8 cellular contexts compared by ENCODE assay signal in genomic region chr21:6110716-6111343, GRCh38.
DNase-seq lines count a peak whose midpoint lies in the region; ATAC-seq and TF ChIP-seq lines count a peak whose summit lies in the region.
"Not testable (repeated sequence)": the region's sequence is repeated elsewhere in the genome, so short reads cannot be mapped to it uniquely, and the experiment has no call there.

No MANE protein-coding gene starts in this region.

- DNase-seq in activated naive CD8-positive, alpha-beta T cell treated with anti-CD3 and anti-CD28 coated beads, Interleukin-2, amount 50 U/mL, for 24 hours; right lobe of liver; thoracic aorta (ENCODE audit: low spot score): not testable (repeated sequence)

- not testable (repeated sequence) for H3K4me3 ChIP-seq in right lobe of liver, thoracic aorta

- no CpG with 5 or more reads among the region's 110 CpGs for WGBS in right lobe of liver (ENCODE audit: insufficient coverage, low coverage, low lambda C conversion rate, missing lambda C conversion rate)

- intact Hi-C loops in right lobe of liver (cut with DNase I) = not testable (repeated sequence)

- TF ChIP-seq POLR2A in right lobe of liver (IDR thresholded peaks at IDR 0.05) = not testable (repeated sequence)

- ATAC-seq in GM18861 (IDR thresholded peaks at IDR 0.05; ENCODE audit: unreplicated experiment) (peak; percentile 53), GM19468 (IDR thresholded peaks at IDR 0.05; ENCODE audit: extremely low read depth, unreplicated experiment) (peak; percentile 69), HG02623 (IDR thresholded peaks at IDR 0.05; ENCODE audit: unreplicated experiment) (peak; percentile 82), HG03097 (IDR thresholded peaks at IDR 0.05; ENCODE audit: low FRiP score, unreplicated experiment) (peak; percentile 74), HG03571 (IDR thresholded peaks at IDR 0.05; ENCODE audit: unreplicated experiment) (peak; percentile 73), right lobe of liver (peak; percentile 47 to 70 (median 64)), thoracic aorta (ENCODE audit: insufficient number of reproducible peaks, low FRiP score, low read depth) (peak; percentile 91)
- ATAC-seq in activated naive CD8-positive, alpha-beta T cell treated with anti-CD3 and anti-CD28 coated beads, Interleukin-2, amount 50 U/mL, for 24 hours = peak; percentile 94

- H3K27me3 ChIP-seq in right lobe of liver; thoracic aorta (replicated peaks; ENCODE audit: insufficient read depth): not testable (repeated sequence)

- H3K36me3 ChIP-seq in right lobe of liver, thoracic aorta: not testable (repeated sequence)

- not testable (repeated sequence) for H3K9me3 Mint-ChIP-seq in activated naive CD8-positive, alpha-beta T cell treated with anti-CD3 and anti-CD28 coated beads, Interleukin-2, amount 50 U/mL, for 24 hours

- not testable (repeated sequence) for H3K4me3 Mint-ChIP-seq in activated naive CD8-positive, alpha-beta T cell treated with anti-CD3 and anti-CD28 coated beads, Interleukin-2, amount 50 U/mL, for 24 hours

- not testable (repeated sequence) for H3K27ac Mint-ChIP-seq in activated naive CD8-positive, alpha-beta T cell treated with anti-CD3 and anti-CD28 coated beads, Interleukin-2, amount 50 U/mL, for 24 hours

- H3K4me1 Mint-ChIP-seq in activated naive CD8-positive, alpha-beta T cell treated with anti-CD3 and anti-CD28 coated beads, Interleukin-2, amount 50 U/mL, for 24 hours = not testable (repeated sequence)

- not testable (repeated sequence) for H3K27me3 Mint-ChIP-seq in activated naive CD8-positive, alpha-beta T cell treated with anti-CD3 and anti-CD28 coated beads, Interleukin-2, amount 50 U/mL, for 24 hours

- not testable (repeated sequence) for H3K4me1 ChIP-seq in right lobe of liver; thoracic aorta (ENCODE audit: control insufficient read depth in 1 of 2, low read depth in 2 of 2)

- not testable (repeated sequence) for H3K9me3 ChIP-seq in right lobe of liver, thoracic aorta

- H3K27ac ChIP-seq in right lobe of liver, thoracic aorta: not testable (repeated sequence)

- not testable (repeated sequence) for H3K36me3 Mint-ChIP-seq in activated naive CD8-positive, alpha-beta T cell treated with anti-CD3 and anti-CD28 coated beads, Interleukin-2, amount 50 U/mL, for 24 hours (ENCODE audit: low read depth)

- not testable (repeated sequence) for TF ChIP-seq CTCF in right lobe of liver (IDR thresholded peaks at IDR 0.05); thoracic aorta (IDR thresholded peaks at IDR 0.05)
